Comparison of ENCODE assay signal across 5 cellular contexts in the genomic region with DNA sequence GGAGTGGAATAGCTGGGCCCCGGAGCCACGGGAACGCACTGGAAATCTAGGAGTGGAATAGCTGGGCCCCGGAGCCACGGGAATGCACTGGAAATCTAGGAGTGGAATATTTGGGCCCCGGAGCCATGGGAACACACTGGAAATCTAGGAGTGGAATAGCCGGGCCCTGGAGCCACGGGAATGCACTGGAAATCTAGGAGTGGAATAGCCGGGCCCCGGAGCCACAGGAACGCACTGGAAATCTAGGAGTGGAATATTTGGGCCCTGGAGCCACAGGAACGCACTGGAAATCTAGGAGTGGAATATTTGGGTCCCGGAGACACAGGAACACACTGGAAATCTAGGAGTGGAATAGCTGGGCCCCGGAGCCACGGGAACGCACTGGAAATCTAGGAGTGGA.
DNase-seq lines count a peak whose midpoint lies in the region; TF ChIP-seq lines count a peak whose summit lies in the region.
"Not testable (repeated sequence)": the region's sequence is repeated elsewhere in the genome, so short reads cannot be mapped to it uniquely, and the experiment has no call there.

No MANE protein-coding gene starts in this region.

- 88% methylated on average over 15 of the region's 16 CpGs for WGBS in esophagus muscularis mucosa
- WGBS in mesenchymal stem cell: 79% methylated on average over 13 of the region's 16 CpGs

- not testable (repeated sequence) for H3K4me1 ChIP-seq in esophagus muscularis mucosa; mesenchymal stem cell (ENCODE audit: control insufficient read depth, insufficient read depth, low read depth, low read length)

- intact Hi-C loops in activated CD4-positive, alpha-beta T cell treated with anti-CD3 and anti-CD28 coated beads, Interleukin-2, amount 10 ng/mL, durations not matched to agents 24 days and 14 days (cut with micrococcal nuclease); esophagus muscularis mucosa (cut with DNase I): not testable (repeated sequence)

- peaks cover 11% of the 10 kb centered on the region for H3K27me3 Mint-ChIP-seq in activated CD4-positive, alpha-beta T cell treated with anti-CD3 and anti-CD28 coated beads, Interleukin-2, amount 10 ng/mL, durations not matched to agents 24 days and 14 days
- not testable (repeated sequence) for H3K27me3 Mint-ChIP-seq in osteocyte (ENCODE audit: unreplicated experiment); progenitor cell of endocrine pancreas

- not testable (repeated sequence) for H3K27me3 ChIP-seq in esophagus muscularis mucosa; mesenchymal stem cell (ENCODE audit: control insufficient read depth in 1 of 2, insufficient read depth in 1 of 2, low read length in 2 of 2)

- H3K14ac ChIP-seq in mesenchymal stem cell (ENCODE audit: low read length in 2 of 2): not testable (repeated sequence)

- H3K4me2 ChIP-seq in mesenchymal stem cell (ENCODE audit: low read length, poor library complexity, severe bottlenecking): not testable (repeated sequence)

- peak; percentile 14 for DNase-seq in activated CD4-positive, alpha-beta T cell treated with anti-CD3 and anti-CD28 coated beads, Interleukin-2, amount 10 ng/mL, durations not matched to agents 24 days and 14 days
- DNase-seq in esophagus muscularis mucosa (ENCODE audit: extremely low spot score) (peak; percentile 31), osteocyte (ENCODE audit: extremely low spot score, unreplicated experiment) (peak; percentile 73)
- DNase-seq in mesenchymal stem cell; progenitor cell of endocrine pancreas (ENCODE audit: low spot score, unreplicated experiment): not testable (repeated sequence)

- not testable (repeated sequence) for H3K27ac Mint-ChIP-seq in activated CD4-positive, alpha-beta T cell treated with anti-CD3 and anti-CD28 coated beads, Interleukin-2, amount 10 ng/mL, durations not matched to agents 24 days and 14 days; osteocyte (ENCODE audit: unreplicated experiment)
- H3K27ac Mint-ChIP-seq in progenitor cell of endocrine pancreas: peak overlapping the region; percentile 8

- H3K23ac ChIP-seq in mesenchymal stem cell (ENCODE audit: low read length in 2 of 2): not testable (repeated sequence)

- not testable (repeated sequence) for H2AFZ ChIP-seq in mesenchymal stem cell (ENCODE audit: low read depth, low read length)

- H3K4me3 Mint-ChIP-seq in activated CD4-positive, alpha-beta T cell treated with anti-CD3 and anti-CD28 coated beads, Interleukin-2, amount 10 ng/mL, durations not matched to agents 24 days and 14 days; osteocyte (ENCODE audit: unreplicated experiment); progenitor cell of endocrine pancreas (ENCODE audit: low read depth): not testable (repeated sequence)

- H3K27ac ChIP-seq in esophagus muscularis mucosa (replicated peaks in 1 of 4); mesenchymal stem cell (ENCODE audit: low read length, poor library complexity, severe bottlenecking): not testable (repeated sequence)

- H3K36me3 Mint-ChIP-seq in activated CD4-positive, alpha-beta T cell treated with anti-CD3 and anti-CD28 coated beads, Interleukin-2, amount 10 ng/mL, durations not matched to agents 24 days and 14 days (ENCODE audit: low read depth); osteocyte (ENCODE audit: unreplicated experiment); progenitor cell of endocrine pancreas (ENCODE audit: insufficient read depth): not testable (repeated sequence)

- not testable (repeated sequence) for H3K9me3 Mint-ChIP-seq in activated CD4-positive, alpha-beta T cell treated with anti-CD3 and anti-CD28 coated beads, Interleukin-2, amount 10 ng/mL, durations not matched to agents 24 days and 14 days
- H3K9me3 Mint-ChIP-seq in osteocyte (ENCODE audit: unreplicated experiment): peaks cover 12% of the 10 kb centered on the region
- H3K9me3 Mint-ChIP-seq in progenitor cell of endocrine pancreas (ENCODE audit: low read depth): peaks cover 16% of the 10 kb centered on the region

- H2AK5ac ChIP-seq in mesenchymal stem cell (ENCODE audit: low read length, severe bottlenecking): not testable (repeated sequence)

- H3K4me3 ChIP-seq in esophagus muscularis mucosa; mesenchymal stem cell (ENCODE audit: insufficient read depth in 1 of 2, low read depth in 1 of 2, low read length in 2 of 2): not testable (repeated sequence)

- TF ChIP-seq POLR2A in esophagus muscularis mucosa (IDR thresholded peaks at IDR 0.05; ENCODE audit: low read depth): not testable (repeated sequence)

- not testable (repeated sequence) for H3K4ac ChIP-seq in mesenchymal stem cell (ENCODE audit: low read depth in 1 of 2, low read length in 2 of 2)

- H3K4me1 Mint-ChIP-seq in activated CD4-positive, alpha-beta T cell treated with anti-CD3 and anti-CD28 coated beads, Interleukin-2, amount 10 ng/mL, durations not matched to agents 24 days and 14 days; osteocyte (ENCODE audit: unreplicated experiment); progenitor cell of endocrine pancreas (ENCODE audit: low read depth): not testable (repeated sequence)

- not testable (repeated sequence) for H4K8ac ChIP-seq in mesenchymal stem cell (ENCODE audit: low read length)

- H2BK12ac ChIP-seq in mesenchymal stem cell (ENCODE audit: low read length in 2 of 2): not testable (repeated sequence)

- H3K18ac ChIP-seq in mesenchymal stem cell (ENCODE audit: low read depth in 1 of 2, low read length in 2 of 2): not testable (repeated sequence)

- not testable (repeated sequence) for H2BK120ac ChIP-seq in mesenchymal stem cell (ENCODE audit: low read depth, low read length)

- not testable (repeated sequence) for H3K36me3 ChIP-seq in esophagus muscularis mucosa; mesenchymal stem cell (ENCODE audit: control insufficient read depth in 1 of 2, insufficient read depth in 2 of 2, low read depth in 1 of 2, low read length in 2 of 2)

- TF ChIP-seq EP300 in esophagus muscularis mucosa (IDR thresholded peaks at IDR 0.05): not testable (repeated sequence)

- peak overlapping the region; percentile 14 for H2BK5ac ChIP-seq in mesenchymal stem cell (ENCODE audit: low read depth, low read length, poor library complexity, severe bottlenecking)

- TF ChIP-seq CTCF in esophagus muscularis mucosa (IDR thresholded peaks at IDR 0.05); osteocyte (IDR thresholded peaks at IDR 0.05); progenitor cell of endocrine pancreas (IDR thresholded peaks at IDR 0.05; ENCODE audit: unreplicated experiment): not testable (repeated sequence)

- H4K91ac ChIP-seq in mesenchymal stem cell (ENCODE audit: low read length): not testable (repeated sequence)

- H3K9me3 ChIP-seq in esophagus muscularis mucosa; mesenchymal stem cell (ENCODE audit: control insufficient read depth, low read length): not testable (repeated sequence)

- H3K9ac ChIP-seq in mesenchymal stem cell (ENCODE audit: low read length): not testable (repeated sequence)

- H2BK15ac ChIP-seq in mesenchymal stem cell (ENCODE audit: low read depth, poor library complexity, severe bottlenecking): not testable (repeated sequence)

- not testable (repeated sequence) for H3K79me1 ChIP-seq in mesenchymal stem cell (replicated peaks; ENCODE audit: low read length, poor library complexity, severe bottlenecking)
